8 cellular contexts compared by ENCODE assay signal in the genomic region with DNA sequence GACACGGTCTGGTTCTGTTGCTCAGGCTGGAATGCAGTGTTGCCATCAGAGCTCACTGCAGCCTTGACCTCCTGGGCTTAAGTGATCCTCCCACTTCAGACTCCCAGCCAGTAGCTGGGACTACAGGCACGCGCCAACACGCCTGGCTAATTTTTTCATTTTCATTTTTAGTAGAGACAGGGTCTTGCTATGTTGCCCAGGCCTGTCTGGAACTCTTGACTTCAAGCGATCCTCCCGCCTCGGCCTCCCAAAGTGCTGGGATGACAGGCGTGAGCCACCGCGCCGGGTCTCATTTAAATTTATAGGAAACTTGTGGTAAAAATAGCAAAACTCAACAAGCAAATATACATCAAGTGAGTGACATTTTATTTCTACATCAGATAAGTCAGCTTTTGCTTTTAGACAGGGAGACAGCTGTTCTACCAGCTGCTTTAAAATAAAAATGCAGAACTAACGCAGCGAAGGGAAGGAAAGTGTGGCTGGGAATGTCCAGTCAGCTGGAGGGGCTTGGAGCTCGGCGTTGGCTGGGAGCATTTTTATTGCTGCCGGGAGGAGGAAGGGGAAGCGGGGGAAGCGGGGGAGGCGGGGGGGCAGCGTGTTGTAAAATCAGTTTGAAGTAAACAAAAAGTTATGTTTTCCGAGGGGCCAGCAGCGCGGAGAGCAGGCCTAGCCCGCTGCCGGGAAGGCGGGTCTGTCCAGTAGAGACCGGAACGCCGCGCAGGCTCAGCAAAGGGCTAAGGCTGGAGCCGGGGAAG. TPM values are rescaled to one million over a fixed set of nuclear protein-coding genes. Genes with fewer than 3 reads are reported as not detected.
DNase-seq lines count a peak whose midpoint lies in the region; ATAC-seq lines count a peak whose summit lies in the region.

No MANE protein-coding gene starts in this region.

- DNase-seq in NCI-H2171 treated with DMSO at 0.1 percent for 48 hours (lab: John Stamatoyannopoulos, UW), result peak; percentile 2
- DNase-seq in NCI-H2171 (lab: John Stamatoyannopoulos, UW), result no peak
- DNase-seq in Kasumi-1 (lab: John Stamatoyannopoulos, UW), result peak; percentile 61 to 73
- no peak for DNase-seq in adipocyte (ENCODE audit: low read depth)
- DNase-seq in NCI-H1417 (lab: John Stamatoyannopoulos, UW), result no peak

- no peaks in the 10 kb centered on the region for H3K36me3 ChIP-seq in adipocyte (ENCODE audit: control insufficient read depth, insufficient read depth, low read length, severe bottlenecking)
- H3K36me3 ChIP-seq in iPS-15b (ENCODE audit: control insufficient read depth, insufficient read depth, low read length), result no peaks in the 10 kb centered on the region
- H3K36me3 ChIP-seq in skeletal muscle satellite cell (ENCODE audit: insufficient read depth, low read length), result peaks cover 5% of the 10 kb centered on the region

- H3K4me3 ChIP-seq in adipocyte (ENCODE audit: low read length) (peak overlapping the region; percentile 87), iPS-15b (ENCODE audit: low read depth, low read length) (peak overlapping the region; percentile 78), skeletal muscle satellite cell (ENCODE audit: low read length) (peak overlapping the region; percentile 83)

- H3K9ac ChIP-seq in adipocyte (ENCODE audit: low read length), result peak overlapping the region; percentile 97
- H3K9ac ChIP-seq in iPS-15b (ENCODE audit: low read depth, low read length), result peak overlapping the region; percentile 97
- H3K9ac ChIP-seq in skeletal muscle satellite cell (ENCODE audit: low read depth, low read length), result peak overlapping the region; percentile 89

- H3K4me1 ChIP-seq in adipocyte (ENCODE audit: control insufficient read depth, insufficient read depth, low read length) (peaks cover 21% of the 10 kb centered on the region), iPS-15b (ENCODE audit: control insufficient read depth, insufficient read depth, low read length) (peaks cover 5% of the 10 kb centered on the region), skeletal muscle satellite cell (ENCODE audit: control insufficient read depth, insufficient read depth, low read length) (peaks cover 20% of the 10 kb centered on the region)

- H3K27me3 ChIP-seq in adipocyte (replicated peaks; ENCODE audit: control insufficient read depth, insufficient read depth, low read length), result no peaks in the 10 kb centered on the region
- no peaks in the 10 kb centered on the region for H3K27me3 ChIP-seq in iPS-15b (ENCODE audit: control insufficient read depth, insufficient read depth, low read length)
- H3K27me3 ChIP-seq in skeletal muscle satellite cell (ENCODE audit: control insufficient read depth, insufficient read depth, low read length), result no peaks in the 10 kb centered on the region

- peak overlapping the region; percentile 87 for H3K4me2 ChIP-seq in skeletal muscle satellite cell (ENCODE audit: low read length)

- H3K9me3 ChIP-seq in adipocyte (ENCODE audit: control insufficient read depth, low read length) (no peaks in the 10 kb centered on the region), iPS-15b (ENCODE audit: control insufficient read depth, insufficient read depth, low read length) (no peaks in the 10 kb centered on the region), skeletal muscle satellite cell (replicated peaks; ENCODE audit: low read length) (no peaks in the 10 kb centered on the region)

- ATAC-seq in HG03342 (IDR thresholded peaks at IDR 0.05; ENCODE audit: unreplicated experiment), result no peak

RNA-seq across cellular contexts. Expression of a gene that starts 0.7 kb away (rescaled TPM):
- total RNA-seq in skeletal muscle satellite cell (2012; rRNA removed), result 15.5 and 18.5 TPM in 2 replicates

Comparison
In these comparisons a context has a peak if more than half of its experiments do, and no peak if none do; other contexts are left out.
1. DNase-seq: peak in NCI-H2171 treated with DMSO at 0.1 percent for 48 hours (single experiment) and Kasumi-1 (2 of 2); none in NCI-H2171 (single experiment), adipocyte (single experiment) and NCI-H1417 (0 of 3).
2. Peak in every context shown above with its lines, with median percentiles within 50 percentile points of each other: H3K4me3 ChIP-seq and H3K9ac ChIP-seq.